ENCODE assay signal across 1 cellular context in the genomic region with DNA sequence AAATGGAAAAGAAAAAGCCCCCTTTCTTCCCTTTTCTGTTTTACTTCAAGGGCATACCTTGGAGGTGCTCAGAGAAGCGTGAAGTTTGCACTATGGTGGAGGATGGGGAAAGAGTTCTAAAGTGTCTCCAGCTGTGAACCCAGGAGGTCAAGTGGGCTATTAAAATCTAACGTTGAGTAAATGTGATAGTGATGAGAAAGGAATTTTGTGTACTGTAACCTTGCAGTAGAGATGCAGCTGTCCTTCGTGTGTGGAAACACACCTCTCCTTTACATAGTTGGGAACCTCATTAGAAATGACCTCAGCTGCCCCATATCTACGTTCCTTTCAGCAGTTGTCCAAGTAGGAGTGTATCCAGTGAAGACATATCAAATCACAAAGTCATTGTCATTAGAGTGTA.
TF ChIP-seq lines count a peak whose summit lies in the region.

No MANE protein-coding gene starts in this region.

TF ChIP-seq in GM12878, 131 proteins besides CTCF, POLR2A, EP300 and RAD21 (continued from another document):
- TF ChIP-seq, protein P1, sequence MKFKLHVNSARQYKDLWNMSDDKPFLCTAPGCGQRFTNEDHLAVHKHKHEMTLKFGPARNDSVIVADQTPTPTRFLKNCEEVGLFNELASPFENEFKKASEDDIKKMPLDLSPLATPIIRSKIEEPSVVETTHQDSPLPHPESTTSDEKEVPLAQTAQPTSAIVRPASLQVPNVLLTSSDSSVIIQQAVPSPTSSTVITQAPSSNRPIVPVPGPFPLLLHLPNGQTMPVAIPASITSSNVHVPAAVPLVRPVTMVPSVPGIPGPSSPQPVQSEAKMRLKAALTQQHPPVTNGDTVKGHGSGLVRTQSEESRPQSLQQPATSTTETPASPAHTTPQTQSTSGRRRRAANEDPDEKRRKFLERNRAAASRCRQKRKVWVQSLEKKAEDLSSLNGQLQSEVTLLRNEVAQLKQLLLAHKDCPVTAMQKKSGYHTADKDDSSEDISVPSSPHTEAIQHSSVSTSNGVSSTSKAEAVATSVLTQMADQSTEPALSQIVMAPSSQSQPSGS (IDR thresholded peaks at IDR 0.05; ENCODE audit: low read length), result peak; percentile 43
- peak; percentile 23; the same call in 1 of the 2 replicates for TF ChIP-seq NFIC (IDR thresholded peaks at IDR 0.05; ENCODE audit: low read depth, low read length)
